In genomic region chr17:82785581-82785980, GRCh38 we compare ENCODE assay signal across 15 cellular contexts. TPM values are rescaled to one million over a fixed set of nuclear protein-coding genes. Genes with fewer than 3 reads are reported as not detected.
"Had no signal": no experiment of that assay in that cellular context is flagged by ENCODE, and none has a peak within 500 bp of the region (broad histone marks: within the 10 kb centered on the region; RNA-seq: fewer than 3 reads in every experiment).

No MANE protein-coding gene starts in this region.

RNA-seq across cellular contexts. Expression of gene ZNF750, which starts 54.2 kb away (rescaled TPM):
- total RNA-seq: activated B cell treated with CpG ODN at 0.5 μM for 24 hours; activated CD4-positive, alpha-beta memory T cell treated with anti-CD3 and anti-CD28 coated beads for 36 hours; activated CD4-positive, alpha-beta T cell treated with anti-CD3 and anti-CD28 coated beads, Interleukin-2, amount 10 ng/mL, durations not matched to agents 24 days and 14 days; activated CD8-positive, alpha-beta memory T cell treated with anti-CD3 and anti-CD28 coated beads for 36 hours; activated CD8-positive, alpha-beta T cell treated with anti-CD3 and anti-CD28 coated beads for 36 hours; activated naive CD4-positive, alpha-beta T cell treated with anti-CD3 and anti-CD28 coated beads for 36 hours; activated naive CD4-positive, alpha-beta T cell treated with anti-CD3 and anti-CD28 coated beads, Interleukin-2, amount 50 U/mL, for 72 hours; activated naive CD8-positive, alpha-beta T cell treated with anti-CD3 and anti-CD28 coated beads for 36 hours; activated T-cell treated with anti-CD3 and anti-CD28 coated beads, Interleukin-2, amount 50 U/mL, for 4 hours; activated T-cell treated with anti-CD3 and anti-CD28 coated beads, Interleukin-2, amount 50 U/mL, for 72 hours; activated T-helper 1 cell treated with anti-CD3 and anti-CD28 coated beads, Interleukin-12 subunit alpha, Interleukin-12 subunit beta, Interleukin-2, Interleukin-4 antibody, amounts not matched to agents 30 ng/mL and 10 ng/mL and 1 ng/mL, durations not matched to agents 14 hours and 24 hours and 36 hours; activated T-helper 17 cell treated with anti-CD3 and anti-CD28 coated beads, Interleukin-2, amount 50 U/mL, for 72 hours; body of pancreas; cardiac septum; cerebellum had no signal
